In the genomic region with DNA sequence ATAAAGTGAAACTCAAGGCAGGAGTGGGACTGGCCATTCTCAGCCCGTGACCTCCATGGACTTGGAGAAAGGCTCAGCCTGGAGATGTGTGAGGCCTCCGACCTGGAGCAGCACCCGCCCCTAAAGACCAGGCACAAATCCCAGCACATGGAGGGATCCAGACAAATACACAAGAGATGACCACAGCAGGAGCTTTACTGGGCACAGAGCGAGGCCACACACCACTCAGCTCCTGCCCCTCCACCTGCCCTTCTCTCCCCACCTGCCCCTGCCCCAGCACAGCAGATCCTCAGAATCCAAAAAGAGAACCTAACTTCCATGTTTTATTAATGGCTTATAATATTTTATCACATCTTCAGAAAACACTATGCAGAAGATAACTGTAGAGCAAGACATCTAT, we compare ENCODE assay signal across 27 cellular contexts. TPM values are rescaled to one million over a fixed set of nuclear protein-coding genes. Genes with fewer than 3 reads are reported as not detected.
DNase-seq lines count a peak whose midpoint lies in the region; ATAC-seq lines count a peak whose summit lies in the region.
"Had no signal": no experiment of that assay in that cellular context is flagged by ENCODE, and none has a peak within 500 bp of the region (broad histone marks: within the 10 kb centered on the region; RNA-seq: fewer than 3 reads in every experiment).

No MANE protein-coding gene starts in this region.

- POLR2A ChIA-PET in activated CD4-positive, alpha-beta T cell treated with anti-CD3 and anti-CD28 coated beads, Interleukin-2, amount 10 ng/mL, durations not matched to agents 7 days and 5 days (lab: Charles Lee), result no interaction called here
- POLR2A ChIA-PET in activated CD4-positive, alpha-beta T cell treated with anti-CD3 and anti-CD28 coated beads for 36 hours (lab: Charles Lee), result no interaction called here
- POLR2A ChIA-PET in CD4-positive, alpha-beta memory T cell (lab: Charles Lee; ENCODE audit: partially characterized antibody), result no interaction called here
- POLR2A ChIA-PET in naive thymus-derived CD8-positive, alpha-beta T cell (lab: Charles Lee), result no interaction called here

- no peaks in the 10 kb centered on the region for H3K36me3 ChIP-seq in CD4-positive, alpha-beta memory T cell (ENCODE audit: insufficient read depth, low read length)
- H3K36me3 ChIP-seq: BE2C had no signal

- no peaks in the 10 kb centered on the region for H3K9me3 ChIP-seq in CD4-positive, alpha-beta memory T cell (ENCODE audit: control insufficient read depth in 1 of 2, low read length in 2 of 2)
- H3K9me3 ChIP-seq: BE2C, Caco-2, SJSA1 had no signal

- CTCF ChIA-PET in activated CD4-positive, alpha-beta T cell treated with anti-CD3 and anti-CD28 coated beads, Interleukin-2, amount 10 ng/mL, durations not matched to agents 7 days and 5 days (lab: Charles Lee), result no interaction called here
- CTCF ChIA-PET in activated CD4-positive, alpha-beta T cell treated with anti-CD3 and anti-CD28 coated beads for 36 hours (lab: Charles Lee), result no interaction called here
- CTCF ChIA-PET in CD4-positive, alpha-beta memory T cell (lab: Charles Lee; ENCODE audit: partially characterized antibody), result no interaction called here

- no peaks in the 10 kb centered on the region for H3K27me3 Mint-ChIP-seq in activated CD4-positive, alpha-beta T cell treated with anti-CD3 and anti-CD28 coated beads, Interleukin-2, amount 10 ng/mL, durations not matched to agents 7 days and 5 days
- H3K27me3 Mint-ChIP-seq in activated CD4-positive, alpha-beta T cell treated with anti-CD3 and anti-CD28 coated beads for 36 hours, result no peaks in the 10 kb centered on the region
- no peaks in the 10 kb centered on the region for H3K27me3 Mint-ChIP-seq in CD4-positive, alpha-beta memory T cell
- no peaks in the 10 kb centered on the region for H3K27me3 Mint-ChIP-seq in naive thymus-derived CD8-positive, alpha-beta T cell

- no peak overlapping the region for H3K27ac Mint-ChIP-seq in activated CD4-positive, alpha-beta T cell treated with anti-CD3 and anti-CD28 coated beads, Interleukin-2, amount 10 ng/mL, durations not matched to agents 7 days and 5 days
- no peak overlapping the region for H3K27ac Mint-ChIP-seq in activated CD4-positive, alpha-beta T cell treated with anti-CD3 and anti-CD28 coated beads for 36 hours
- H3K27ac Mint-ChIP-seq in CD4-positive, alpha-beta memory T cell, result peak overlapping the region in 4 of 7 donors; percentile 24 to 67 (median 58)
- peak overlapping the region in 7 of 10 donors; percentile 3 to 81 (median 44) for H3K27ac Mint-ChIP-seq in naive thymus-derived CD8-positive, alpha-beta T cell
- H3K27ac Mint-ChIP-seq: GM23338, H9 had no signal

- intact Hi-C loops in activated CD4-positive, alpha-beta T cell treated with anti-CD3 and anti-CD28 coated beads for 36 hours (cut with DNase I, micrococcal nuclease), result no loop called here
- intact Hi-C loops in CD4-positive, alpha-beta memory T cell (cut with micrococcal nuclease), result no loop called here

- H3K9me3 Mint-ChIP-seq in activated CD4-positive, alpha-beta T cell treated with anti-CD3 and anti-CD28 coated beads, Interleukin-2, amount 10 ng/mL, durations not matched to agents 7 days and 5 days, result no peaks in the 10 kb centered on the region
- H3K9me3 Mint-ChIP-seq in activated CD4-positive, alpha-beta T cell treated with anti-CD3 and anti-CD28 coated beads for 36 hours (ENCODE audit: low read depth), result no peaks in the 10 kb centered on the region
- H3K9me3 Mint-ChIP-seq in CD4-positive, alpha-beta memory T cell, result no peaks in the 10 kb centered on the region
- no peaks in the 10 kb centered on the region for H3K9me3 Mint-ChIP-seq in naive thymus-derived CD8-positive, alpha-beta T cell
- H3K9me3 Mint-ChIP-seq: GM23338, H9 had no signal

- DNase-seq in activated CD4-positive, alpha-beta T cell treated with anti-CD3 and anti-CD28 coated beads, Interleukin-2, amount 10 ng/mL, durations not matched to agents 7 days and 5 days, result peak; percentile 0
- DNase-seq in activated CD4-positive, alpha-beta T cell treated with anti-CD3 and anti-CD28 coated beads for 36 hours, result no peak
- no peak for DNase-seq in CD4-positive, alpha-beta memory T cell
- peak; percentile 17 for DNase-seq in ecto neural progenitor cell (ENCODE audit: low spot score)
- no peak for DNase-seq in naive thymus-derived CD8-positive, alpha-beta T cell
- no peak for DNase-seq in NCI-H524 (lab: John Stamatoyannopoulos, UW)
- DNase-seq in NOMO-1 treated with dmso at 0.1 percent for 144 hours (lab: John Stamatoyannopoulos, UW; ENCODE audit: unreplicated experiment), result no peak
- DNase-seq: BE2C, Caco-2, Kasumi-1, NCI-H1092 treated with DMSO at 0.1 percent for 48 hours, NCI-H1436, NCI-H187 treated with DMSO at 0.1 percent for 48 hours, NCI-H2171 treated with DMSO at 0.1 percent for 48 hours, NCI-H345, NCI-H524 treated with DMSO at 0.1 percent for 48 hours, NCI-H774, PC-3 had no signal

- H3K4me1 Mint-ChIP-seq in activated CD4-positive, alpha-beta T cell treated with anti-CD3 and anti-CD28 coated beads, Interleukin-2, amount 10 ng/mL, durations not matched to agents 7 days and 5 days, result peaks cover 8% of the 10 kb centered on the region
- H3K4me1 Mint-ChIP-seq in activated CD4-positive, alpha-beta T cell treated with anti-CD3 and anti-CD28 coated beads for 36 hours, result peaks cover 23% of the 10 kb centered on the region
- H3K4me1 Mint-ChIP-seq in CD4-positive, alpha-beta memory T cell, result peaks cover 22 to 42% (median 35%) of the 10 kb centered on the region in 4 donors
- H3K4me1 Mint-ChIP-seq in naive thymus-derived CD8-positive, alpha-beta T cell, result peaks cover 20 to 53% (median 39%) of the 10 kb centered on the region in 4 donors
- H3K4me1 Mint-ChIP-seq: GM23338, H9 had no signal

- no peak overlapping the region for H3K4me3 ChIP-seq in CD4-positive, alpha-beta memory T cell (ENCODE audit: low read length in 2 of 2)
- H3K4me3 ChIP-seq: GM23338, K562, SJSA1 had no signal

- H3K36me3 Mint-ChIP-seq in activated CD4-positive, alpha-beta T cell treated with anti-CD3 and anti-CD28 coated beads, Interleukin-2, amount 10 ng/mL, durations not matched to agents 7 days and 5 days (ENCODE audit: low read depth), result peaks cover 3% of the 10 kb centered on the region
- peaks cover 4% of the 10 kb centered on the region for H3K36me3 Mint-ChIP-seq in activated CD4-positive, alpha-beta T cell treated with anti-CD3 and anti-CD28 coated beads for 36 hours (ENCODE audit: low read depth)
- peaks cover 0 to 11% of the 10 kb centered on the region in 2 donors for H3K36me3 Mint-ChIP-seq in CD4-positive, alpha-beta memory T cell
- peaks cover 0 to 5% (median 0%) of the 10 kb centered on the region in 3 donors for H3K36me3 Mint-ChIP-seq in naive thymus-derived CD8-positive, alpha-beta T cell

- no peak for ATAC-seq in activated CD4-positive, alpha-beta T cell treated with anti-CD3 and anti-CD28 coated beads for 36 hours
- ATAC-seq in naive thymus-derived CD8-positive, alpha-beta T cell, result no peak
- ATAC-seq in GM19452 (IDR thresholded peaks at IDR 0.05; ENCODE audit: unreplicated experiment), result no peak
- ATAC-seq: HepG2, K562, PC-3 had no signal

- H3K27me3 ChIP-seq in CD4-positive, alpha-beta memory T cell (ENCODE audit: insufficient read depth, low read length), result no peaks in the 10 kb centered on the region
- H3K27me3 ChIP-seq: SJSA1 had no signal

- H3K27ac ChIP-seq in CD4-positive, alpha-beta memory T cell (ENCODE audit: low read depth, low read length), result no peak overlapping the region
- H3K27ac ChIP-seq: 22Rv1, SJSA1 had no signal

- H3K4me1 ChIP-seq in CD4-positive, alpha-beta memory T cell (ENCODE audit: insufficient read depth, low read length), result peaks cover 24% of the 10 kb centered on the region
- H3K4me1 ChIP-seq: BE2C, Caco-2, SJSA1 had no signal

- no peak overlapping the region for H3K4me3 Mint-ChIP-seq in activated CD4-positive, alpha-beta T cell treated with anti-CD3 and anti-CD28 coated beads, Interleukin-2, amount 10 ng/mL, durations not matched to agents 7 days and 5 days
- H3K4me3 Mint-ChIP-seq in activated CD4-positive, alpha-beta T cell treated with anti-CD3 and anti-CD28 coated beads for 36 hours, result no peak overlapping the region
- no peak overlapping the region for H3K4me3 Mint-ChIP-seq in CD4-positive, alpha-beta memory T cell
- H3K4me3 Mint-ChIP-seq in naive thymus-derived CD8-positive, alpha-beta T cell, result no peak overlapping the region
- H3K4me3 Mint-ChIP-seq: GM23338, H9 had no signal

RNA-seq across cellular contexts. Expression of a gene that starts 20.4 kb away (rescaled TPM):
- 10 to 100 TPM; 54.2 to 55.7 TPM for total RNA-seq in activated CD4-positive, alpha-beta T cell treated with anti-CD3 and anti-CD28 coated beads, Interleukin-2, amount 10 ng/mL, durations not matched to agents 7 days and 5 days
- 10 to 100 TPM; 19.6 to 19.7 TPM for total RNA-seq in activated CD4-positive, alpha-beta T cell treated with anti-CD3 and anti-CD28 coated beads for 36 hours
- total RNA-seq in CD4-positive, alpha-beta memory T cell, result 10 to 100 TPM; 21.4 to 26.3 TPM
- polyA plus RNA-seq in CD4-positive, alpha-beta memory T cell, result 10 to 100 TPM in 1 of 2 donors, 1 to 10 TPM in 1; 8.0 to 11.5 TPM
- total RNA-seq in naive thymus-derived CD8-positive, alpha-beta T cell, result 10 to 100 TPM; 12.3 to 13.8 TPM
- 1 to 10 TPM; 3.3 to 4.7 (median 3.8) TPM for polyA plus RNA-seq in naive thymus-derived CD8-positive, alpha-beta T cell
- total RNA-seq: HT1080 had no signal

RNA-seq across cellular contexts. Expression of a gene that starts 51.2 kb away (rescaled TPM):
- total RNA-seq in activated CD4-positive, alpha-beta T cell treated with anti-CD3 and anti-CD28 coated beads, Interleukin-2, amount 10 ng/mL, durations not matched to agents 7 days and 5 days, result not detected
- total RNA-seq in activated CD4-positive, alpha-beta T cell treated with anti-CD3 and anti-CD28 coated beads for 36 hours, result not detected
- not detected for total RNA-seq in CD4-positive, alpha-beta memory T cell
- not detected for polyA plus RNA-seq in CD4-positive, alpha-beta memory T cell
- not detected for total RNA-seq in naive thymus-derived CD8-positive, alpha-beta T cell
- not detected for polyA plus RNA-seq in naive thymus-derived CD8-positive, alpha-beta T cell
- total RNA-seq: Caco-2, GM23338, H9, HT1080, K562, M059J, PC-3, SJSA1 had no signal
- polyA plus RNA-seq: GM23338, HepG2, K562 had no signal

Comparison
In these comparisons a context has a peak if more than half of its experiments do, and no peak if none do; other contexts are left out.
1. DNase-seq: peak in activated CD4-positive, alpha-beta T cell treated with anti-CD3 and anti-CD28 coated beads, Interleukin-2, amount 10 ng/mL, durations not matched to agents 7 days and 5 days (single experiment) and ecto neural progenitor cell (single experiment); none in activated CD4-positive, alpha-beta T cell treated with anti-CD3 and anti-CD28 coated beads for 36 hours (single experiment), CD4-positive, alpha-beta memory T cell (0 of 5), naive thymus-derived CD8-positive, alpha-beta T cell (0 of 10), NCI-H524 (0 of 2) and NOMO-1 treated with dmso at 0.1 percent for 144 hours (single experiment).
2. H3K27ac Mint-ChIP-seq: peak in CD4-positive, alpha-beta memory T cell (4 of 7) and naive thymus-derived CD8-positive, alpha-beta T cell (7 of 10); none in activated CD4-positive, alpha-beta T cell treated with anti-CD3 and anti-CD28 coated beads, Interleukin-2, amount 10 ng/mL, durations not matched to agents 7 days and 5 days (single experiment) and activated CD4-positive, alpha-beta T cell treated with anti-CD3 and anti-CD28 coated beads for 36 hours (single experiment).